8 cellular contexts compared by ENCODE assay signal in the genomic region with DNA sequence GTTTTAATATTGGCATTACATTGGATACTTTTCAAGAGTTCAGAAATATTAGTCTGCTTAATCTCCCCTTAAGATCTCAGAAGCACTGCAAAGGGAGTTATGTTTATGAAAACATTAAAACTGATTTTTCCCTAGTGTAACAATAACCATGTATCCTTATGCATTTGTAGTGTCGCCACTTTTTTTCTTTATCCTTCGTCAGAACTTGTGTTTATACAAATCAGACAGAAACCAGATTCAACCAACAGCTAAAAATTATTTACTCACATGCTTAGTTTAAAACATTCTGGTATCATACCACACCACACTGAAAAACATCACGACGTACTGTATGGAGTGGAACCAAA. TPM values are rescaled to one million over a fixed set of nuclear protein-coding genes. Genes with fewer than 3 reads are reported as not detected.
DNase-seq lines count a peak whose midpoint lies in the region; ATAC-seq lines count a peak whose summit lies in the region.

No MANE protein-coding gene starts in this region.

- H3K36me3 Mint-ChIP-seq in T-helper 1 cell treated with Interleukin-12 subunit alpha and Interleukin-12 subunit beta and Interleukin-4 antibody, amounts not matched to agents 30 μg/mL and 1 μg/mL, for 36 hours (ENCODE audit: low read depth): peaks cover 1% of the 10 kb centered on the region
- H3K36me3 Mint-ChIP-seq in activated T-helper 2 cell treated with anti-CD3 and anti-CD28 coated beads, Interferon-gamma antibody, Interleukin-2, Interleukin-4, amounts not matched to agents 10 μg/mL and 5 μg/mL and 100 μg/mL, durations not matched to agents 14 hours and 24 hours and 36 hours (ENCODE audit: low read depth): no peaks in the 10 kb centered on the region

- H3K9me3 Mint-ChIP-seq in T-helper 1 cell treated with Interleukin-12 subunit alpha and Interleukin-12 subunit beta and Interleukin-4 antibody, amounts not matched to agents 30 μg/mL and 1 μg/mL, for 36 hours: no peaks in the 10 kb centered on the region
- H3K9me3 Mint-ChIP-seq in activated T-helper 2 cell treated with anti-CD3 and anti-CD28 coated beads, Interferon-gamma antibody, Interleukin-2, Interleukin-4, amounts not matched to agents 10 μg/mL and 5 μg/mL and 100 μg/mL, durations not matched to agents 14 hours and 24 hours and 36 hours: no peaks in the 10 kb centered on the region

- no peak for ATAC-seq in GM21381 (IDR thresholded peaks at IDR 0.05; ENCODE audit: unreplicated experiment)

- H3K27me3 Mint-ChIP-seq in T-helper 1 cell treated with Interleukin-12 subunit alpha and Interleukin-12 subunit beta and Interleukin-4 antibody, amounts not matched to agents 30 μg/mL and 1 μg/mL, for 36 hours (ENCODE audit: low read depth): peaks cover 14% of the 10 kb centered on the region
- H3K27me3 Mint-ChIP-seq in activated T-helper 2 cell treated with anti-CD3 and anti-CD28 coated beads, Interferon-gamma antibody, Interleukin-2, Interleukin-4, amounts not matched to agents 10 μg/mL and 5 μg/mL and 100 μg/mL, durations not matched to agents 14 hours and 24 hours and 36 hours (ENCODE audit: low read depth): peaks cover 4% of the 10 kb centered on the region

- DNase-seq in T-helper 1 cell (no peak), AG20443 (ENCODE audit: low spot score) (no peak), NOMO-1 (lab: John Stamatoyannopoulos, UW; ENCODE audit: unreplicated experiment in 2 of 2) (no peak)
- DNase-seq in activated T-helper 2 cell treated with anti-CD3 and anti-CD28 coated beads, Interferon-gamma antibody, Interleukin-2, Interleukin-4, amounts not matched to agents 10 μg/mL and 5 μg/mL and 100 μg/mL, durations not matched to agents 14 hours and 24 hours and 36 hours (ENCODE audit: low spot score): no peak

- H3K27ac Mint-ChIP-seq in T-helper 1 cell treated with Interleukin-12 subunit alpha and Interleukin-12 subunit beta and Interleukin-4 antibody, amounts not matched to agents 30 μg/mL and 1 μg/mL, for 36 hours: peak overlapping the region; percentile 98
- H3K27ac Mint-ChIP-seq in activated T-helper 2 cell treated with anti-CD3 and anti-CD28 coated beads, Interferon-gamma antibody, Interleukin-2, Interleukin-4, amounts not matched to agents 10 μg/mL and 5 μg/mL and 100 μg/mL, durations not matched to agents 14 hours and 24 hours and 36 hours: peak overlapping the region; percentile 98

- H3K4me1 Mint-ChIP-seq in T-helper 1 cell treated with Interleukin-12 subunit alpha and Interleukin-12 subunit beta and Interleukin-4 antibody, amounts not matched to agents 30 μg/mL and 1 μg/mL, for 36 hours (ENCODE audit: low read depth): peaks cover 32% of the 10 kb centered on the region
- H3K4me1 Mint-ChIP-seq in activated T-helper 2 cell treated with anti-CD3 and anti-CD28 coated beads, Interferon-gamma antibody, Interleukin-2, Interleukin-4, amounts not matched to agents 10 μg/mL and 5 μg/mL and 100 μg/mL, durations not matched to agents 14 hours and 24 hours and 36 hours (ENCODE audit: low read depth): peaks cover 44% of the 10 kb centered on the region

- H3K9me3 ChIP-seq in iPS-18c (ENCODE audit: control insufficient read depth, insufficient read depth, low read length) (no peaks in the 10 kb centered on the region), stomach smooth muscle (ENCODE audit: control insufficient read depth in 2 of 2, low read length in 2 of 2) (no peaks in the 10 kb centered on the region)

- no peaks in the 10 kb centered on the region for H3K27me3 ChIP-seq in stomach smooth muscle (ENCODE audit: control insufficient read depth in 1 of 2, insufficient read depth in 2 of 2, low read length in 2 of 2)

- intact Hi-C loops in activated T-helper 2 cell treated with anti-CD3 and anti-CD28 coated beads, Interferon-gamma antibody, Interleukin-2, Interleukin-4, amounts not matched to agents 10 μg/mL and 5 μg/mL and 100 μg/mL, durations not matched to agents 14 hours and 24 hours and 36 hours (cut with micrococcal nuclease): loop anchor here (1.0 to 5.0 kb wide), 5 partner anchors 103 to 968 kb away; partner anchors contain the start of genes ELMOD2, MAML3 and NAA15

- peak overlapping the region; percentile 89 to 90 for H3K9ac ChIP-seq in stomach smooth muscle (ENCODE audit: low read length in 2 of 2)

- peaks cover 35% of the 10 kb centered on the region for H3K4me1 ChIP-seq in stomach smooth muscle (ENCODE audit: control insufficient read depth, insufficient read depth, low read length)

- H3K36me3 ChIP-seq in stomach smooth muscle (ENCODE audit: control insufficient read depth in 2 of 2, insufficient read depth in 2 of 2, low read length in 2 of 2): no peaks in the 10 kb centered on the region

- peak overlapping the region; percentile 95 for H3K27ac ChIP-seq in stomach smooth muscle (ENCODE audit: low read length)

- peak overlapping the region; percentile 72; the same call in 1 of the 2 replicates for H3K4me3 ChIP-seq in iPS-18c (ENCODE audit: insufficient read depth, low read depth, low read length)
- peak overlapping the region; percentile 94 to 95 for H3K4me3 ChIP-seq in stomach smooth muscle (ENCODE audit: low read length in 2 of 2)

- peak overlapping the region; percentile 95 for H3K4me3 Mint-ChIP-seq in T-helper 1 cell treated with Interleukin-12 subunit alpha and Interleukin-12 subunit beta and Interleukin-4 antibody, amounts not matched to agents 30 μg/mL and 1 μg/mL, for 36 hours
- H3K4me3 Mint-ChIP-seq in activated T-helper 2 cell treated with anti-CD3 and anti-CD28 coated beads, Interferon-gamma antibody, Interleukin-2, Interleukin-4, amounts not matched to agents 10 μg/mL and 5 μg/mL and 100 μg/mL, durations not matched to agents 14 hours and 24 hours and 36 hours (ENCODE audit: low read depth): peak overlapping the region; percentile 97

RNA-seq across cellular contexts. Expression of gene SETD7, which starts 1.3 kb away (rescaled TPM):
- total RNA-seq in activated T-helper 2 cell treated with anti-CD3 and anti-CD28 coated beads, Interferon-gamma antibody, Interleukin-2, Interleukin-4, amounts not matched to agents 10 μg/mL and 5 μg/mL and 100 μg/mL, durations not matched to agents 14 hours and 24 hours and 36 hours: 20.3 and 20.7 TPM in 2 replicates
